ENCODE assay signal across 8 cellular contexts in the genomic region with DNA sequence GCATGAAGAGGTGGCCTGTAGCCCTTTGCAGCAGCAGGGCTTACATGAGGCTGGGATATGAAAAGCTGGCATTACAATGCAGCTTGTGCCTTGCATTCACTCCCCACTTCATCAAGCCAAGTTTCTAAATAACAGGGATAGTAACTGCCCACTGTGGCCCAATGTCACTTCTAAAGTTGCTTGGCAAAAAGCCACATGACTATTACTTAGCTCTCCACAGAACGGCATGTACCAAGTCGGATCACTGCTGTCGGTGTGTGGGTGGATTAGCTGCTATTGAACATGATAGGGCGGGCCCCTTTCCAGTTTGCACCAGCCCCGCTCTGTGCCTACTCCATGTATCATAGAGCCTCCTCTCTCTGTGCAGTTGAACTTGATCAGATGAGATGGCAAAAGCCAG.
A peak's percentile ranks its signal among the peaks of the same experiment; 100 is the strongest.
DNase-seq lines count a peak whose midpoint lies in the region; ATAC-seq, FAIRE-seq and TF ChIP-seq lines count a peak whose summit lies in the region.
"Not testable (repeated sequence)": the region's sequence is repeated elsewhere in the genome, so short reads cannot be mapped to it uniquely, and the experiment has no call there.

No MANE protein-coding gene starts in this region.

- H3K79me2 ChIP-seq in HCT116 (ENCODE audit: insufficient read depth, low read length); K562 (ENCODE audit: control insufficient read depth, insufficient read depth, low read length): not testable (repeated sequence)

- H3K4me2 ChIP-seq in HCT116 (ENCODE audit: low read length); K562 (ENCODE audit: insufficient read depth, low read length): not testable (repeated sequence)

- H3K9ac ChIP-seq in HCT116 (ENCODE audit: low read length); K562 (ENCODE audit: insufficient read depth in 1 of 2, low read depth in 2 of 2, low read length in 2 of 2): not testable (repeated sequence)

- TF ChIP-seq EP300 in K562 (IDR thresholded peaks at IDR 0.05; ENCODE audit: low read length), result not testable (repeated sequence)

- not testable (repeated sequence) for H3K27ac Mint-ChIP-seq in activated CD4-positive, alpha-beta T cell treated with anti-CD3 and anti-CD28 coated beads for 36 hours; naive thymus-derived CD4-positive, alpha-beta T cell; stimulated activated naive B cell treated with anti-CD40 and anti-IgM and Interleukin-4, amounts not matched to agents 10 μg/mL and 1 μg/mL and 100 μg/mL, for 72 hours

- H3K27me3 Mint-ChIP-seq in activated CD4-positive, alpha-beta T cell treated with anti-CD3 and anti-CD28 coated beads for 36 hours; naive thymus-derived CD4-positive, alpha-beta T cell; stimulated activated naive B cell treated with anti-CD40 and anti-IgM and Interleukin-4, amounts not matched to agents 10 μg/mL and 1 μg/mL and 100 μg/mL, for 72 hours: not testable (repeated sequence)

- not testable (repeated sequence) for H2AFZ ChIP-seq in HCT116 (ENCODE audit: low read depth, low read length, poor library complexity, severe bottlenecking); K562 (ENCODE audit: low read depth, low read length)

- H3K27me3 ChIP-seq in HCT116 (ENCODE audit: insufficient read depth, low read length); K562 (ENCODE audit: control insufficient read depth in 2 of 2, insufficient read depth in 2 of 2, low read length in 2 of 2); foreskin keratinocyte; right cardiac atrium (ENCODE audit: control insufficient read depth, insufficient read depth); naive thymus-derived CD4-positive, alpha-beta T cell (ENCODE audit: control insufficient read depth in 2 of 2, insufficient read depth in 2 of 2, low read length in 2 of 2); aorta (ENCODE audit: control insufficient read depth in 1 of 2, insufficient read depth in 2 of 2, low read length in 1 of 2): not testable (repeated sequence)

- H3K27ac ChIP-seq in HCT116 (ENCODE audit: low read depth, low read length); K562 (ENCODE audit: extremely low read depth, low read depth, low read length); foreskin keratinocyte; naive thymus-derived CD4-positive, alpha-beta T cell (ENCODE audit: low read depth, low read length): not testable (repeated sequence)
- H3K27ac ChIP-seq in right cardiac atrium (ENCODE audit: low read length), result peak overlapping the region; percentile 81
- H3K27ac ChIP-seq in aorta (ENCODE audit: low read depth in 1 of 2, low read length in 2 of 2), result peak overlapping the region; percentile 87 to 88

- H4K20me1 ChIP-seq in HCT116 (ENCODE audit: insufficient read depth); K562 (replicated peaks; ENCODE audit: control insufficient read depth, insufficient read depth, low read length): not testable (repeated sequence)

- RAD21 ChIA-PET in HCT116 (lab: Charles Lee; ENCODE audit: low non-redundant PET in 1 of 2, low total read pairs in 2 of 2, uncharacterized antibody in 2 of 2, unreplicated experiment in 2 of 2), result not testable (repeated sequence)

- TF ChIP-seq POLR2A in HCT116 (IDR thresholded peaks at IDR 0.05; ENCODE audit: borderline replicate concordance, extremely low read depth, insufficient read depth, insufficient read length); K562 (conservative IDR thresholded peaks at IDR 0.05): not testable (repeated sequence)

- TF ChIP-seq RAD21 in HCT116 (IDR thresholded peaks at IDR 0.05; ENCODE audit: low read depth); K562 (CRISPR knock-in tag; conservative IDR thresholded peaks at IDR 0.05 in 1 of 2, IDR thresholded peaks at IDR 0.05 in 1 of 2): not testable (repeated sequence)

- not testable (repeated sequence) for H3K4me3 Mint-ChIP-seq in activated CD4-positive, alpha-beta T cell treated with anti-CD3 and anti-CD28 coated beads for 36 hours; naive thymus-derived CD4-positive, alpha-beta T cell; stimulated activated naive B cell treated with anti-CD40 and anti-IgM and Interleukin-4, amounts not matched to agents 10 μg/mL and 1 μg/mL and 100 μg/mL, for 72 hours

- H3K4me3 ChIP-seq in HCT116 (replicated peaks in 1 of 2; ENCODE audit: low read depth in 1 of 2, low read length in 2 of 2); K562; right cardiac atrium (ENCODE audit: low read length); naive thymus-derived CD4-positive, alpha-beta T cell (ENCODE audit: low read length); aorta (ENCODE audit: low read length in 2 of 2): not testable (repeated sequence)

- CTCF ChIA-PET in HCT116 (lab: Charles Lee); activated CD4-positive, alpha-beta T cell treated with anti-CD3 and anti-CD28 coated beads for 36 hours (lab: Charles Lee); K562 (lab: Yijun Ruan, JAX; ENCODE audit: low intra/inter-chr PET ratio); naive thymus-derived CD4-positive, alpha-beta T cell (lab: Charles Lee): not testable (repeated sequence)

- peak; percentile 66 for FAIRE-seq in K562 (lab: Jason Lieb, UNC)

- POLR2A ChIA-PET in HCT116 (lab: Charles Lee); activated CD4-positive, alpha-beta T cell treated with anti-CD3 and anti-CD28 coated beads for 36 hours (lab: Charles Lee); K562 (lab: Yijun Ruan, JAX); naive thymus-derived CD4-positive, alpha-beta T cell (lab: Charles Lee): not testable (repeated sequence)

- not testable (repeated sequence) for H3K9me3 Mint-ChIP-seq in activated CD4-positive, alpha-beta T cell treated with anti-CD3 and anti-CD28 coated beads for 36 hours (ENCODE audit: low read depth); naive thymus-derived CD4-positive, alpha-beta T cell; stimulated activated naive B cell treated with anti-CD40 and anti-IgM and Interleukin-4, amounts not matched to agents 10 μg/mL and 1 μg/mL and 100 μg/mL, for 72 hours

- not testable (repeated sequence) for H3K4me1 Mint-ChIP-seq in activated CD4-positive, alpha-beta T cell treated with anti-CD3 and anti-CD28 coated beads for 36 hours; naive thymus-derived CD4-positive, alpha-beta T cell; stimulated activated naive B cell treated with anti-CD40 and anti-IgM and Interleukin-4, amounts not matched to agents 10 μg/mL and 1 μg/mL and 100 μg/mL, for 72 hours

- in situ Hi-C loops in K562 (cut with MboI), result not testable (repeated sequence)

- not testable (repeated sequence) for H3K9me1 ChIP-seq in K562 (ENCODE audit: control insufficient read depth, insufficient read depth, low read length)

- not testable (repeated sequence) for DNase-seq in HCT116 (ENCODE audit: low read depth, low spot score); activated CD4-positive, alpha-beta T cell treated with anti-CD3 and anti-CD28 coated beads for 36 hours; K562 (ENCODE audit: extremely low read depth in 1 of 4, low spot score in 3 of 4); foreskin keratinocyte; naive thymus-derived CD4-positive, alpha-beta T cell; stimulated activated naive B cell treated with anti-CD40 and anti-IgM and Interleukin-4, amounts not matched to agents 10 μg/mL and 1 μg/mL and 100 μg/mL, for 72 hours; aorta
- peak in 2 of 3 donors; percentile 2 to 25 for DNase-seq in right cardiac atrium

- ATAC-seq in HCT116 (peak; percentile 61), K562 (peak; percentile 90), foreskin keratinocyte (peak; percentile 93), right cardiac atrium (peak; percentile 99), aorta (ENCODE audit: low FRiP score) (peak; percentile 98)
- peak; percentile 96 for ATAC-seq in activated CD4-positive, alpha-beta T cell treated with anti-CD3 and anti-CD28 coated beads for 36 hours
- ATAC-seq in naive thymus-derived CD4-positive, alpha-beta T cell, result peak; percentile 76
- peak; percentile 66 to 80 for ATAC-seq in stimulated activated naive B cell treated with anti-CD40 and anti-IgM and Interleukin-4, amounts not matched to agents 10 μg/mL and 1 μg/mL and 100 μg/mL, for 72 hours (replicated peaks)

- not testable (repeated sequence) for H3K9me3 ChIP-seq in HCT116 (ENCODE audit: control insufficient read depth in 1 of 2, insufficient read depth in 1 of 2, low read depth in 1 of 2, low read length in 2 of 2); K562 (replicated peaks; ENCODE audit: control insufficient read depth, insufficient read depth, low read depth, low read length); right cardiac atrium (ENCODE audit: control insufficient read depth, low read length); naive thymus-derived CD4-positive, alpha-beta T cell (ENCODE audit: control insufficient read depth in 2 of 3, low read length in 3 of 3); aorta (ENCODE audit: control insufficient read depth, low read length)

- not testable (repeated sequence) for H3K36me3 Mint-ChIP-seq in activated CD4-positive, alpha-beta T cell treated with anti-CD3 and anti-CD28 coated beads for 36 hours (ENCODE audit: low read depth); naive thymus-derived CD4-positive, alpha-beta T cell; stimulated activated naive B cell treated with anti-CD40 and anti-IgM and Interleukin-4, amounts not matched to agents 10 μg/mL and 1 μg/mL and 100 μg/mL, for 72 hours

- BruUV-seq in HCT116 (replicated peaks; lab: Mats Ljungman, UMichigan); K562 (replicated peaks; lab: Mats Ljungman, UMichigan): not testable (repeated sequence)

- intact Hi-C loops in HCT116 (cut with micrococcal nuclease); activated CD4-positive, alpha-beta T cell treated with anti-CD3 and anti-CD28 coated beads for 36 hours (cut with DNase I, micrococcal nuclease); K562 (cut with micrococcal nuclease); right cardiac atrium (cut with DNase I); naive thymus-derived CD4-positive, alpha-beta T cell (cut with micrococcal nuclease); aorta (cut with DNase I): not testable (repeated sequence)

- not testable (repeated sequence) for H3K36me3 ChIP-seq in HCT116 (ENCODE audit: control insufficient read depth in 1 of 2, insufficient read depth in 2 of 2, low read length in 2 of 2); K562 (ENCODE audit: control insufficient read depth, insufficient read depth, low read length); naive thymus-derived CD4-positive, alpha-beta T cell (ENCODE audit: control insufficient read depth in 2 of 3, insufficient read depth in 3 of 3, low read length in 3 of 3); aorta (ENCODE audit: control insufficient read depth in 1 of 2, insufficient read depth in 2 of 2, low read length in 1 of 2)

- H3K9me2 ChIP-seq in HCT116 (ENCODE audit: insufficient read depth), result not testable (repeated sequence)

- no CpG with 5 or more reads among the region's 5 CpGs for WGBS in K562 (ENCODE audit: insufficient coverage, low coverage, missing lambda C conversion rate)
- WGBS in right cardiac atrium, result no CpG with 5 or more reads among the region's 5 CpGs
- no CpG with 5 or more reads among the region's 5 CpGs for WGBS in aorta, 2 donors

- not testable (repeated sequence) for H3K4me1 ChIP-seq in HCT116 (ENCODE audit: control insufficient read depth in 1 of 2, insufficient read depth in 2 of 2, low read length in 2 of 2); K562 (replicated peaks in 1 of 2; ENCODE audit: control insufficient read depth in 2 of 2, insufficient read depth in 2 of 2, low read length in 2 of 2); foreskin keratinocyte; right cardiac atrium (ENCODE audit: control insufficient read depth, insufficient read depth, low read length); naive thymus-derived CD4-positive, alpha-beta T cell (ENCODE audit: control insufficient read depth in 2 of 2, insufficient read depth in 2 of 2, low read length in 2 of 2); aorta (ENCODE audit: control insufficient read depth in 1 of 2, insufficient read depth in 2 of 2, low read length in 2 of 2)

- not testable (repeated sequence) for TF ChIP-seq CTCF in HCT116 (IDR thresholded peaks at IDR 0.05 in 2 of 3, conservative IDR thresholded peaks at IDR 0.05 in 1 of 3; ENCODE audit: borderline replicate concordance in 1 of 3, insufficient read depth in 1 of 3, low read depth in 2 of 3, low read length in 2 of 3); K562 (IDR thresholded peaks at IDR 0.05 in 2 of 3, conservative IDR thresholded peaks at IDR 0.05 in 1 of 3; ENCODE audit: insufficient read depth in 2 of 3, low read depth in 1 of 3, low read length in 3 of 3); foreskin keratinocyte (conservative IDR thresholded peaks at IDR 0.05)
